ENCODE assay signal across 10 cellular contexts in the genomic region with DNA sequence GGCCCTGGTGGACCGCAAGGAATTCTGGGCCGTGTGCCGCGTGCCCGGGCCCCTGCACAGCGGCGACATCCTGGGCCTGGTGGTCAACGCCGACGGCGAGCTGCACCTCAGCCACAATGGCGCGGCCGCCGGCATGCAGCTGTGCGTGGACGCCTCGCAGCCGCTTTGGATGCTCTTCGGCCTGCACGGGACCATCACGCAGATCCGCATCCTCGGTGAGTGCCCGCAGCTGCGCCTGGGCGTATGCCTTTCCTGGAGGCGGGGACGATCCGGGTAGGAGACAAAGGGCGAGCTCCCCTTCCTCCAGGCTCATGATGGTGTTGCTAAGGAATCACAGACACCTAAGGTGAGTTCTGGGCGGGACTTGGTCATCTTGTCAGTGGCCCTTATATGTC.
A peak's percentile ranks its signal among the peaks of the same experiment; 100 is the strongest.
DNase-seq lines count a peak whose midpoint lies in the region; ATAC-seq, FAIRE-seq and TF ChIP-seq lines count a peak whose summit lies in the region.
"Had no signal": no experiment of that assay in that cellular context is flagged by ENCODE, and none has a peak within 500 bp of the region (broad histone marks: within the 10 kb centered on the region; RNA-seq: fewer than 3 reads in every experiment).

No MANE protein-coding gene starts in this region.

- H3K79me1 ChIP-seq in neuronal stem cell (ENCODE audit: low read depth, low read length), result no peaks in the 10 kb centered on the region

- H3K9me3 ChIP-seq in GM23248 (ENCODE audit: low read depth) (no peaks in the 10 kb centered on the region), GM12878 (replicated peaks; ENCODE audit: control insufficient read depth, insufficient read depth, low read length) (no peaks in the 10 kb centered on the region; the same call in 2 of the 3 replicates), neuronal stem cell (replicated peaks in 1 of 2; ENCODE audit: control insufficient read depth in 2 of 2, insufficient read depth in 1 of 2, low read depth in 1 of 2, low read length in 2 of 2) (peaks cover 0 to 2% of the 10 kb centered on the region in 2 donors)

- DNase-seq in BJ (ENCODE audit: low read depth) (no peak), GM23248 (no peak), GM12878 (ENCODE audit: low read depth, low spot score) (no peak), neuronal stem cell (ENCODE audit: low spot score) (no peak), globus pallidus (ENCODE audit: low spot score) (no peak), NCI-H1092 (lab: John Stamatoyannopoulos, UW) (no peak), retina (no peak), NCI-H226 (no peak)
- DNase-seq: glutamatergic neuron, NCI-H2171 treated with DMSO at 0.1 percent for 48 hours had no signal

- H3K18ac ChIP-seq in neuronal stem cell (ENCODE audit: low read length), result peak overlapping the region; percentile 19

- no peaks in the 10 kb centered on the region for H3K79me2 ChIP-seq in GM23248 (ENCODE audit: insufficient read depth)
- H3K79me2 ChIP-seq in GM12878 (ENCODE audit: control insufficient read depth, insufficient read depth, low read length), result no peaks in the 10 kb centered on the region

- POLR2A ChIA-PET in BJ (lab: Charles Lee) (no interaction called here), GM12878 (lab: Charles Lee) (no interaction called here)

- BruUV-seq in GM12878 (replicated peaks; lab: Mats Ljungman, UMichigan), result no TSS peak

- H3K9me2 ChIP-seq in GM23248 (ENCODE audit: insufficient read depth), result no peaks in the 10 kb centered on the region

- CTCF ChIA-PET in BJ (lab: Yijun Ruan, JAX), result interaction anchor here (1.0 kb wide), 1 partner anchor 100 kb away, joined by 3 read pairs; no protein-coding TSS in a partner anchor
- CTCF ChIA-PET in GM12878 (lab: Yijun Ruan, JAX), result interaction anchor here (0.6 kb wide), 1 partner anchor 353 kb away, joined by 3 read pairs; no protein-coding TSS in a partner anchor

- H4K20me1 ChIP-seq in GM23248 (ENCODE audit: insufficient read depth) (no peaks in the 10 kb centered on the region), GM12878 (ENCODE audit: control insufficient read depth, insufficient read depth) (no peaks in the 10 kb centered on the region)

- RAD21 ChIA-PET in GM12878 (lab: Charles Lee; ENCODE audit: unreplicated experiment), result no interaction called here

- peaks cover 11% of the 10 kb centered on the region for H3K27me3 ChIP-seq in BJ (ENCODE audit: control insufficient read depth, insufficient read depth, low read length)
- H3K27me3 ChIP-seq in GM23248 (replicated peaks; ENCODE audit: insufficient read depth), result 0 out of 2 replicates have a peak, but pooled peaks cover 7% of the 10 kb centered on the region
- no peaks in the 10 kb centered on the region; a peak in 1 of 4 replicates for H3K27me3 ChIP-seq in GM12878 (replicated peaks in 1 of 2; ENCODE audit: control insufficient read depth in 2 of 2, insufficient read depth in 2 of 2, low read length in 1 of 2)
- H3K27me3 ChIP-seq in neuronal stem cell (ENCODE audit: control insufficient read depth in 3 of 3, insufficient read depth in 3 of 3, low read depth in 1 of 3, low read length in 3 of 3), result no peaks in the 10 kb centered on the region

- no peak overlapping the region for H2BK15ac ChIP-seq in neuronal stem cell (ENCODE audit: low read length)

- H2BK120ac ChIP-seq in neuronal stem cell (ENCODE audit: low read depth, low read length), result peak overlapping the region; percentile 6

- peak overlapping the region; percentile 25 for H3K23ac ChIP-seq in neuronal stem cell (ENCODE audit: low read depth, low read length, poor library complexity)

- no peak for TF ChIP-seq CTCF in BJ (IDR thresholded peaks at IDR 0.05; ENCODE audit: insufficient read depth, low read depth, low read length)
- TF ChIP-seq CTCF in GM12878 (IDR thresholded peaks at IDR 0.05 in 2 of 3, conservative IDR thresholded peaks at IDR 0.05 in 1 of 3; ENCODE audit: control insufficient read depth in 2 of 3, extremely low read depth in 1 of 3, insufficient read depth in 1 of 3, low read depth in 3 of 3, low read length in 3 of 3), result no peak

- H3K36me3 ChIP-seq in BJ (ENCODE audit: control insufficient read depth, insufficient read depth, low read length) (no peaks in the 10 kb centered on the region), GM23248 (ENCODE audit: low read depth) (no peaks in the 10 kb centered on the region), GM12878 (ENCODE audit: control insufficient read depth in 2 of 2, insufficient read depth in 2 of 2, low read length in 1 of 2) (no peaks in the 10 kb centered on the region), neuronal stem cell (replicated peaks in 1 of 2; ENCODE audit: control insufficient read depth in 2 of 2, insufficient read depth in 2 of 2, low read length in 2 of 2) (no peaks in the 10 kb centered on the region)

- no peak for TF ChIP-seq RAD21 in GM12878 (IDR thresholded peaks at IDR 0.05; ENCODE audit: insufficient read depth, low read depth, low read length)

- H4K91ac ChIP-seq in neuronal stem cell (ENCODE audit: low read depth, low read length, poor library complexity), result no peak overlapping the region

- SMC1A ChIA-PET in GM12878 (lab: Charles Lee; ENCODE audit: uncharacterized antibody, unreplicated experiment), result no interaction called here

- in situ Hi-C loops in GM23248 (cut with MboI) (no loop called here), GM12878 (cut with MboI) (no loop called here)

- H3K4me2 ChIP-seq in GM23248 (ENCODE audit: unreplicated experiment) (peak overlapping the region; percentile 71), GM12878 (ENCODE audit: control insufficient read depth, insufficient read depth) (peak overlapping the region; percentile 57; the same call in 1 of the 2 replicates), neuronal stem cell (ENCODE audit: insufficient read depth, low read length, poor library complexity, severe bottlenecking) (no peak overlapping the region)

- H2BK12ac ChIP-seq in neuronal stem cell (ENCODE audit: low read length), result no peak overlapping the region

- no peak overlapping the region for H2AK5ac ChIP-seq in neuronal stem cell (ENCODE audit: low read depth, low read length)

- no peak for TF ChIP-seq POLR2A in GM12878 (IDR thresholded peaks at IDR 0.05; ENCODE audit: low read depth, low read length)

- WGBS in GM23248 (ENCODE audit: low coverage in 1 of 2, low lambda C conversion rate in 2 of 2, missing lambda C conversion rate in 2 of 2), 2 experiments, result 16 to 22% methylated on average over 28 to 31 of the region's 32 CpGs
- 89% methylated on average over 28 of the region's 32 CpGs for WGBS in GM12878 (ENCODE audit: insufficient coverage, insufficient replicate concordance, low lambda C conversion rate, missing lambda C conversion rate)
- no CpG with 5 or more reads among the region's 32 CpGs for WGBS in neuronal stem cell (ENCODE audit: extremely low coverage in 2 of 2, insufficient read length in 2 of 2, insufficient replicate concordance in 1 of 2), 2 donors

- TF ChIP-seq EP300 in GM12878 (IDR thresholded peaks at IDR 0.05; ENCODE audit: borderline replicate concordance in 1 of 2, control insufficient read depth in 1 of 2, low read depth in 2 of 2, low read length in 2 of 2), result no peak

- intact Hi-C loops in GM12878 (cut with micrococcal nuclease; ENCODE audit: unreplicated experiment), result no loop called here

- H3K4me3 ChIP-seq in BJ (ENCODE audit: low read depth, low read length) (peak overlapping the region; percentile 41; the same call in 1 of the 2 replicates), GM23248 (peak overlapping the region; percentile 69), GM12878 (no peak overlapping the region), neuronal stem cell (ENCODE audit: low read length in 2 of 2) (no peak overlapping the region)

- H3K4me1 ChIP-seq in GM23248 (ENCODE audit: insufficient read depth) (no peaks in the 10 kb centered on the region), GM12878 (ENCODE audit: control insufficient read depth, insufficient read depth, low read length) (0 out of 2 replicates have a peak, but pooled peaks cover 5% of the 10 kb centered on the region), neuronal stem cell (ENCODE audit: control insufficient read depth in 2 of 2, insufficient read depth in 1 of 2, low read depth in 1 of 2, low read length in 2 of 2) (peaks cover 0 to 10% of the 10 kb centered on the region in 2 donors)

- no peak overlapping the region for H4K8ac ChIP-seq in neuronal stem cell (ENCODE audit: low read depth, low read length)

- H2AFZ ChIP-seq in GM23248, result peak overlapping the region; percentile 75
- H2AFZ ChIP-seq in GM12878 (ENCODE audit: control insufficient read depth, low read depth, low read length), result no peak overlapping the region; the same call in 1 of the 2 replicates
- H2AFZ ChIP-seq in neuronal stem cell (ENCODE audit: low read length), result no peak overlapping the region

- H3K4ac ChIP-seq in neuronal stem cell (ENCODE audit: low read length), result no peak overlapping the region

- no peak overlapping the region for H2BK5ac ChIP-seq in neuronal stem cell (ENCODE audit: low read length)

- H3K14ac ChIP-seq in neuronal stem cell (ENCODE audit: low read length), result no peak overlapping the region

- peak overlapping the region; percentile 53 for H3K9ac ChIP-seq in GM23248
- H3K9ac ChIP-seq in GM12878 (ENCODE audit: control insufficient read depth, insufficient read depth, low read length), result no peak overlapping the region
- peak overlapping the region; percentile 72 for H3K9ac ChIP-seq in neuronal stem cell (ENCODE audit: low read depth, low read length, poor library complexity)

- FAIRE-seq in GM12878 (lab: Jason Lieb, UNC), result no peak

- ATAC-seq in GM12878, result no peak

- no peaks in the 10 kb centered on the region for H3F3A ChIP-seq in GM23248 (ENCODE audit: insufficient read depth)

- no peak overlapping the region for H3K27ac ChIP-seq in GM23248
- H3K27ac ChIP-seq in GM12878 (ENCODE audit: control insufficient read depth, insufficient read depth), result no peak overlapping the region
- H3K27ac ChIP-seq in neuronal stem cell (replicated peaks; ENCODE audit: low read length), result no peak overlapping the region

TF ChIP-seq in GM12878, 131 proteins besides CTCF, POLR2A, EP300 and RAD21 (continues in another document):
- TF ChIP-seq GABPA (IDR thresholded peaks at IDR 0.05; ENCODE audit: low read depth), result no peak

Comparison
In these comparisons a context has a peak if more than half of its experiments do, and no peak if none do; other contexts are left out.
1. H3K4me3 ChIP-seq: peak in BJ (single experiment) and GM23248 (single experiment); none in GM12878 (single experiment) and neuronal stem cell (0 of 2).